ENCODE assay signal across 9 cellular contexts in the genomic region with DNA sequence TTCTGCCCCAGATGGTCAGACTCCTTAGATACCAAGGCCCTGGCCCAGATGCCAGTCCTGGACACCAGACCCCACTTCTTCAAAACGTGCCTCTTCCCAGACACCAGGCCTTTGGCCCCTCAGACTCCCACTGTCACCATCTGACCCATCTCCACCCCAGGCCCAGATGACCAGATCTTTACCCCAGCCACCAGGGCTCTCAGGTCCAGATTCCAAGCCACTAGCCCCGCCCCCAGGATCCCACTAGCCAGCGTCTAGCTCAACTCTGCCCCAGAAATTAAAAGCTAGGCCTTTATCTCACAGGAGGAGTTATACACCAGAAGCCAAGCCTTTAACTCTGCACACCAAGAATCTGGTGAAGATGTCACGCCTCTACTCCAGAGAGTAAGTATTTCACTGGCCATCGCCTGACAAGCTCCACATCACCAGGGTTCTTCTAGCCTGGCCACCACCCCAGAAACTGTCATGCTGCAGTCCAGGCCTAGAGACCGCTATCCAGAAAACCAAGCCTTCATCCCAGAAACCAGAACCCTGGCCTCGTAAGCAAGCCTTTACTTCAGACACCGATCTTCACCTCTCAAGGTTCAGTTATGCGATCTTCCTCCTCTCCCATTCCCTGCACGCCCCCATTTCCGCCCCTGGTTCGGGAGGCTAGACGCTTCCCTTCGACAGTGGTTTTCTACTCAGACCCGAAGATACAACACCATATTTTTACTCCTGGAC. TPM values are rescaled to one million over a fixed set of nuclear protein-coding genes. Genes with fewer than 3 reads are reported as not detected.
DNase-seq lines count a peak whose midpoint lies in the region; ATAC-seq, FAIRE-seq and TF ChIP-seq lines count a peak whose summit lies in the region.
"Had no signal": no experiment of that assay in that cellular context is flagged by ENCODE, and none has a peak within 500 bp of the region (broad histone marks: within the 10 kb centered on the region; RNA-seq: fewer than 3 reads in every experiment).

No MANE protein-coding gene starts in this region.

- H3K9me3 ChIP-seq in ES-I3 (ENCODE audit: control insufficient read depth, insufficient read depth, low read length) (no peaks in the 10 kb centered on the region), SU-DHL-6 (ENCODE audit: insufficient read depth, low read length) (no peaks in the 10 kb centered on the region), fibroblast of lung (ENCODE audit: control insufficient read depth, insufficient read depth, low read depth, low read length) (no peaks in the 10 kb centered on the region), prostate gland (no peaks in the 10 kb centered on the region)

- no peaks in the 10 kb centered on the region for H3F3A ChIP-seq in SU-DHL-6 (ENCODE audit: insufficient read depth)

- H3K4me2 ChIP-seq in SU-DHL-6 (ENCODE audit: low read depth, low read length, poor library complexity, severe bottlenecking) (peak overlapping the region; percentile 79), fibroblast of lung (ENCODE audit: extremely low read depth, insufficient read depth, low read length) (peak overlapping the region; percentile 99)

- no peak for DNase-seq in fibroblast of lung (ENCODE audit: low read depth in 2 of 2)
- DNase-seq in prostate gland (ENCODE audit: low spot score) = no peak
- DNase-seq in NCI-H2171 (lab: John Stamatoyannopoulos, UW) = no peak
- no peak for DNase-seq in urothelium cell line (ENCODE audit: low spot score)
- no peak for DNase-seq in glomerular visceral epithelial cell (ENCODE audit: extremely low spot score)

- no peak for FAIRE-seq in urothelium cell line (lab: Jason Lieb, UNC)

- intact Hi-C loops in prostate gland (cut with DNase I) = no loop called here

- H2AFZ ChIP-seq in SU-DHL-6 (ENCODE audit: low read depth, low read length, severe bottlenecking) (peak overlapping the region; percentile 40), fibroblast of lung (ENCODE audit: low read length) (peak overlapping the region; percentile 60)

- TF ChIP-seq CTCF in SU-DHL-6 (IDR thresholded peaks at IDR 0.05; ENCODE audit: insufficient read depth, low read length, poor library complexity, severe bottlenecking) (no peak), fibroblast of lung (conservative IDR thresholded peaks at IDR 0.05 in 1 of 2, IDR thresholded peaks at IDR 0.05 in 1 of 2; ENCODE audit: low read depth in 1 of 2, low read length in 2 of 2) (no peak), prostate gland (IDR thresholded peaks at IDR 0.05) (no peak)

- H3K36me3 ChIP-seq in ES-I3 (ENCODE audit: insufficient read depth, low read length) = no peaks in the 10 kb centered on the region
- no peaks in the 10 kb centered on the region for H3K36me3 ChIP-seq in SU-DHL-6 (ENCODE audit: low read length)
- H3K36me3 ChIP-seq in fibroblast of lung (ENCODE audit: control insufficient read depth, insufficient read depth, low read length) = peaks cover 9% of the 10 kb centered on the region
- H3K36me3 ChIP-seq in prostate gland = peaks cover 0 to 6% of the 10 kb centered on the region in 2 donors

- H3K79me2 ChIP-seq in SU-DHL-6 (ENCODE audit: insufficient read depth, low read length) (peaks cover 42% of the 10 kb centered on the region), fibroblast of lung (ENCODE audit: control insufficient read depth, insufficient read depth, low read length) (peaks cover 45% of the 10 kb centered on the region)

- no peak for TF ChIP-seq POLR2A in prostate gland (IDR thresholded peaks at IDR 0.05)

- H3K9ac ChIP-seq in ES-I3 (ENCODE audit: low read depth, low read length) (peak overlapping the region; percentile 99), SU-DHL-6 (ENCODE audit: low read length) (peak overlapping the region; percentile 91), fibroblast of lung (ENCODE audit: insufficient read depth, low read length) (peak overlapping the region; percentile 97)

- WGBS in prostate gland = 3% methylated on average over 15 of the region's 15 CpGs

- no peak overlapping the region for H3K27ac ChIP-seq in SU-DHL-6 (ENCODE audit: low read depth, low read length)
- peak overlapping the region; percentile 98 for H3K27ac ChIP-seq in fibroblast of lung (ENCODE audit: insufficient read depth, low read length)
- peak overlapping the region; percentile 78 to 84 for H3K27ac ChIP-seq in prostate gland

- H3K27me3 ChIP-seq in SU-DHL-6 (ENCODE audit: low read length) (no peaks in the 10 kb centered on the region), fibroblast of lung (ENCODE audit: control insufficient read depth, insufficient read depth, low read length) (no peaks in the 10 kb centered on the region), prostate gland (replicated peaks; ENCODE audit: insufficient read depth) (no peaks in the 10 kb centered on the region)

- no peak for ATAC-seq in GM19023 (IDR thresholded peaks at IDR 0.05; ENCODE audit: unreplicated experiment)

- H3K4me1 ChIP-seq in ES-I3 (ENCODE audit: insufficient read depth, low read length) (peaks cover 6% of the 10 kb centered on the region; the same call in 1 of the 2 replicates), fibroblast of lung (ENCODE audit: control insufficient read depth, extremely low read depth, insufficient read depth, low read length) (peaks cover 9% of the 10 kb centered on the region), prostate gland (replicated peaks) (peaks cover 13% of the 10 kb centered on the region)

- H4K20me1 ChIP-seq in SU-DHL-6 (ENCODE audit: low read depth, low read length) (no peaks in the 10 kb centered on the region), fibroblast of lung (ENCODE audit: control insufficient read depth, extremely low read depth, insufficient read depth, low read length) (no peaks in the 10 kb centered on the region)

- H3K9me2 ChIP-seq in SU-DHL-6 (replicated peaks; ENCODE audit: insufficient read depth, low read length) = no peaks in the 10 kb centered on the region

- peak overlapping the region; percentile 88 for H3K4me3 ChIP-seq in SU-DHL-6 (ENCODE audit: insufficient read depth, low read length, poor library complexity, severe bottlenecking)
- H3K4me3 ChIP-seq in fibroblast of lung (replicated peaks in 1 of 4; ENCODE audit: control extremely low read depth in 1 of 4, insufficient read depth in 1 of 4, low read depth in 3 of 4, low read length in 4 of 4) = peak overlapping the region; percentile 92 to 100 (median 98)
- H3K4me3 ChIP-seq in prostate gland = peak overlapping the region; percentile 84 to 92

RNA-seq across cellular contexts. Expression of a gene that starts 0.6 kb away (rescaled TPM):
- total RNA-seq in fibroblast of lung (19.0 and 28.2 TPM in 2 replicates), prostate gland (100 to 1,000 TPM in 1 of 2 donors, 10 to 100 TPM in 1; 53.6 to 115 TPM)
- polyA plus RNA-seq in fibroblast of lung = 12.5 and 16.5 TPM in 2 replicates
- 20.9 and 28.1 TPM in 2 replicates for polyA plus RNA-seq in fibroblast of lung (2012)
- 59.2 and 77.4 TPM in 2 replicates for polyA minus RNA-seq in fibroblast of lung (ENCODE audit: low replicate concordance)

RNA-seq across cellular contexts. Expression of a gene that starts 0.8 kb away (rescaled TPM):
- total RNA-seq in fibroblast of lung = 15.7 and 16.9 TPM in 2 replicates
- 37.5 and 38.8 TPM in 2 replicates for polyA plus RNA-seq in fibroblast of lung
- polyA plus RNA-seq in fibroblast of lung (2012) = 88.3 and 106 TPM in 2 replicates
- 1.4 and 3.1 TPM in 2 replicates for polyA minus RNA-seq in fibroblast of lung (ENCODE audit: low replicate concordance)
- total RNA-seq in prostate gland = 10 to 100 TPM in 1 of 2 donors, 1 to 10 TPM in 1; 7.7 to 60.4 TPM

RNA-seq across cellular contexts. Expression of a gene that starts 4.8 kb away (rescaled TPM):
- total RNA-seq in fibroblast of lung (not detected in 2 replicates), prostate gland (10 to 100 TPM in 1 of 2 donors, 1 to 10 TPM in 1; 1.8 to 10.2 TPM)
- not detected in 2 replicates for polyA plus RNA-seq in fibroblast of lung
- polyA plus RNA-seq in fibroblast of lung (2012) = not detected in 2 replicates
- not detected in 2 replicates for polyA minus RNA-seq in fibroblast of lung (ENCODE audit: low replicate concordance)
- total RNA-seq: activated CD8-positive, alpha-beta memory T cell treated with anti-CD3 and anti-CD28 coated beads for 36 hours had no signal

RNA-seq across cellular contexts. Expression of a gene that starts 8.2 kb away (rescaled TPM):
- total RNA-seq in fibroblast of lung (2.8 and 4.6 TPM in 2 replicates), prostate gland (100 to 1,000 TPM in 1 of 2 donors, 10 to 100 TPM in 1; 83.1 to 128 TPM)
- polyA plus RNA-seq in fibroblast of lung = 4.6 and 5.3 TPM in 2 replicates
- 2.8 and 4.6 TPM in 2 replicates for polyA plus RNA-seq in fibroblast of lung (2012)
- 7.7 and 32.2 TPM in 2 replicates for polyA minus RNA-seq in fibroblast of lung (ENCODE audit: low replicate concordance)

RNA-seq across cellular contexts. Expression of a gene that starts 33.1 kb away (rescaled TPM):
- total RNA-seq in fibroblast of lung (not detected in 2 replicates), prostate gland (10 to 100 TPM; 40.4 to 90.9 TPM)
- polyA plus RNA-seq in fibroblast of lung = not detected in 2 replicates
- not detected in 2 replicates for polyA plus RNA-seq in fibroblast of lung (2012)
- not detected in 2 replicates for polyA minus RNA-seq in fibroblast of lung (ENCODE audit: low replicate concordance)
